Comparison of ENCODE assay signal across 8 cellular contexts in the genomic region with DNA sequence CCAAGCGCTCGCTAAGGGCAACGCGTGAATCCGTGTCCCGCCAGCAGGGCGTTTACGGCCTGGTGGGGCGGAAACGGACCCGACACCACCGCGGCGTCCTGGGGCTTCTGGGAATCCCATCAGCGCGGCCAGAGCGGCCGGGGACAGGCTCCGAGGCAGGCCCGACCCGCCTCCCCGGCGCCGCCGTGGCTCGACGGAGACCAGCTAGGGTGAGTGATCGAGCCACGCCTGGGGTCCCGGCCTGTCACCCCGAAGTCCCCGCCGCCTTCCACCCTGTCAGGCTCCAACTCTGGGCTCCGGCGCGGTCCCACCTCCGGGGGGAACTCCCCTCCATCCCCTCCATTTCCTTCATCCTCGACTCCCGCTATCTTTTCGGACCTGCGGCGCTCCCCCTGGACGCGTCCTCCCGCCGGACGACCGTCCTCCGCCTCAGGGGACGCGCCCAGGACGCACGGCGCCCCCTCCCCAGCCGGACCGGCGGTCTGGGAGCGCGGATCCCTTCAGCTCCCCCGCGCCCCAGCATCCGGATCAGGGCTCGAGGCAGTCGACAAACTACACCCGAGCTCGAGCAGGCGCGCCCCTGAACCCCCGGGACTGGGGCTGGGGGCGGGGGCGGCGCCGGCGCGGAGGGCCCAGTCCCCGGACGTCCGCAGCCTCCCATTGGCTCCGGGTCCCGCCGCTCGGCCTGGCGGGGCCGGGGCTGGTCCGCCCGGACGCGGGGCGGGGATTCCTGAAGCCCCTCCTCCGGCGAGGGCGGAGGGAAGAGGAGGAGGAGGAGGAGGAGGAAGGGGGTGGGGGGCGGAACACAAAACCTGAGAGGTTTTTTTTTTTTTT. TPM values are rescaled to one million over a fixed set of nuclear protein-coding genes. Genes with fewer than 3 reads are reported as not detected.
A peak's percentile ranks its signal among the peaks of the same experiment; 100 is the strongest.
DNase-seq lines count a peak whose midpoint lies in the region; ATAC-seq, FAIRE-seq and TF ChIP-seq lines count a peak whose summit lies in the region.

No MANE protein-coding gene starts in this region.

- H3K36me3 Mint-ChIP-seq in T-helper 1 cell treated with Interleukin-12 subunit alpha and Interleukin-12 subunit beta and Interleukin-4 antibody, amounts not matched to agents 30 μg/mL and 1 μg/mL, for 36 hours (ENCODE audit: low read depth): peaks cover 8% of the 10 kb centered on the region

- no peaks in the 10 kb centered on the region for H3K36me3 ChIP-seq in right atrium auricular region
- H3K36me3 ChIP-seq in uterus: no peaks in the 10 kb centered on the region

- TF ChIP-seq POLR2A in GM12891 (IDR thresholded peaks at IDR 0.05; ENCODE audit: low read depth, low read length): peak; percentile 74
- TF ChIP-seq POLR2A in uterus (IDR thresholded peaks at IDR 0.05): peak; percentile 67 to 91

- intact Hi-C loops in uterus (cut with DNase I; ENCODE audit: low total_unique reads): no loop called here

- H3K27me3 ChIP-seq in right atrium auricular region (no peaks in the 10 kb centered on the region), uterus (no peaks in the 10 kb centered on the region)

- H3K9me3 Mint-ChIP-seq in T-helper 1 cell treated with Interleukin-12 subunit alpha and Interleukin-12 subunit beta and Interleukin-4 antibody, amounts not matched to agents 30 μg/mL and 1 μg/mL, for 36 hours: no peaks in the 10 kb centered on the region

- H3K27me3 Mint-ChIP-seq in T-helper 1 cell treated with Interleukin-12 subunit alpha and Interleukin-12 subunit beta and Interleukin-4 antibody, amounts not matched to agents 30 μg/mL and 1 μg/mL, for 36 hours (ENCODE audit: low read depth): peaks cover 12% of the 10 kb centered on the region

- DNase-seq in GM12891 (ENCODE audit: insufficient read length, low spot score): peak; percentile 96
- DNase-seq in NCI-H1436 treated with DMSO at 0.1 percent for 48 hours (lab: John Stamatoyannopoulos, UW): peak; percentile 42
- DNase-seq in amygdala (lab: John Stamatoyannopoulos, UW): peak in 55 of 56 donors; percentile 52 to 95 (median 83)
- DNase-seq in right atrium auricular region (ENCODE audit: low spot score): peak; percentile 90
- DNase-seq in putamen (ENCODE audit: low spot score): peak; percentile 97
- peak; percentile 95 to 96 for DNase-seq in uterus

- TF ChIP-seq CTCF in right atrium auricular region (IDR thresholded peaks at IDR 0.05) (peak in 1 of 2 donors; percentile 48), uterus (IDR thresholded peaks at IDR 0.05) (peak in 2 of 4 experiments; percentile 9 to 38)

- H3K4me3 ChIP-seq in right atrium auricular region (peak overlapping the region; percentile 82 to 95), uterus (peak overlapping the region; percentile 84 to 95)

- peak overlapping the region; percentile 81 for H3K27ac Mint-ChIP-seq in T-helper 1 cell treated with Interleukin-12 subunit alpha and Interleukin-12 subunit beta and Interleukin-4 antibody, amounts not matched to agents 30 μg/mL and 1 μg/mL, for 36 hours

- peaks cover 24% of the 10 kb centered on the region for H3K4me1 Mint-ChIP-seq in T-helper 1 cell treated with Interleukin-12 subunit alpha and Interleukin-12 subunit beta and Interleukin-4 antibody, amounts not matched to agents 30 μg/mL and 1 μg/mL, for 36 hours (ENCODE audit: low read depth)

- peak; percentile 83 for FAIRE-seq in GM12891 (lab: Jason Lieb, UNC)

- H3K27ac ChIP-seq in right atrium auricular region (peak overlapping the region; percentile 97 to 99), uterus (peak overlapping the region; percentile 94 to 96)

- H3K4me1 ChIP-seq in right atrium auricular region: peaks cover 0 to 42% of the 10 kb centered on the region in 2 donors
- peaks cover 12 to 14% of the 10 kb centered on the region in 2 donors for H3K4me1 ChIP-seq in uterus

- ATAC-seq in HG02763 (IDR thresholded peaks at IDR 0.05; ENCODE audit: unreplicated experiment): peak; percentile 80

- peak overlapping the region; percentile 85 for H3K4me3 Mint-ChIP-seq in T-helper 1 cell treated with Interleukin-12 subunit alpha and Interleukin-12 subunit beta and Interleukin-4 antibody, amounts not matched to agents 30 μg/mL and 1 μg/mL, for 36 hours

- H3K9me3 ChIP-seq in right atrium auricular region (no peaks in the 10 kb centered on the region), uterus (no peaks in the 10 kb centered on the region)

TF ChIP-seq in GM12891, 5 proteins besides CTCF, POLR2A, EP300 and RAD21:
- TF ChIP-seq POLR2AphosphoS5 (IDR thresholded peaks at IDR 0.05; ENCODE audit: low read depth, low read length): peak; percentile 68
- TF ChIP-seq TAF1 (IDR thresholded peaks at IDR 0.05; ENCODE audit: low read depth, low read length): peak; percentile 59
- no peak for TF ChIP-seq POU2F2 (IDR thresholded peaks at IDR 0.05; ENCODE audit: low read depth, low read length)

RNA-seq across cellular contexts. Expression of gene BICRA, which starts 0.6 kb away (rescaled TPM):
- polyA plus RNA-seq in GM12891 (2012; ENCODE audit: low read depth, missing spikeins): 4.2 TPM
- total RNA-seq in right atrium auricular region (10 to 100 TPM in 1 of 2 donors, 1 to 10 TPM in 1; 7.0 to 12.6 TPM), uterus (10 to 100 TPM in 3 of 4 donors, 1 to 10 TPM in 1; 2.0 to 28.1 (median 20.5) TPM)

RNA-seq across cellular contexts. Expression of gene ZNF541, which starts 35.3 kb away (rescaled TPM):
- 0.06 TPM for polyA plus RNA-seq in GM12891 (2012; ENCODE audit: low read depth, missing spikeins)
- total RNA-seq in right atrium auricular region (under 1 TPM in 1 of 2 donors, not detected in 1; 0.20 TPM), uterus (1 to 10 TPM in 1 of 4 donors, under 1 TPM in 1, not detected in 2; 0.90 to 1.2 TPM)

Comparison
In these comparisons a context has a peak if more than half of its experiments do, and no peak if none do; other contexts are left out.
1. Peak in every context shown above with its lines: DNase-seq, ATAC-seq, H3K4me3 ChIP-seq and H3K27ac ChIP-seq.
2. DNase-seq: peak in every context shown above with its lines; median percentile 97 in putamen; 96 in GM12891; 96 in uterus; 90 in right atrium auricular region; 83 in amygdala; 42 in NCI-H1436 treated with DMSO at 0.1 percent for 48 hours.